Comparison of ENCODE assay signal across 15 cellular contexts in the genomic region with DNA sequence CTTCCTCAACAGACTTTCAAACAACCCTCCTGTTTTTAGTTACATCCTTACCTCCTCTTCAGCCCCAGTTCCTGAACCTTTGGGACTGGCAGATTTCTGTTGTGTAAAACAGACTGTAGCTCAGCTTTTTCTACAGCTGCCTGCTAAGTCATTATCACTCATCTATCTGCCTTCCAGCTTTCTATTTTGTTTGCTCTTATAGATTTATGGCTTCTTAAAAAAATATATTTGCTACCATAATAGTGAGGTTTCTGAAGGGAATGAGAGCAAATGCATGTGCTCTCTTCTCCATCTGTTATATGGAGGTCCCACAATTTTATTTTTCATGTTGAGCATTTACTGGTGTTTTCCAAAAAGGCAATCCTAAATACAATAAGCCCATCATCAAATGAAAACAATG.
DNase-seq lines count a peak whose midpoint lies in the region; ATAC-seq lines count a peak whose summit lies in the region.
"Had no signal": no experiment of that assay in that cellular context is flagged by ENCODE, and none has a peak within 500 bp of the region (broad histone marks: within the 10 kb centered on the region; RNA-seq: fewer than 3 reads in every experiment).

No MANE protein-coding gene starts in this region.

- DNase-seq in NCI-H1694 treated with DMSO at 0.1 percent for 48 hours (lab: John Stamatoyannopoulos, UW): peak; percentile 23
- no peak for DNase-seq in NCI-H1694 (lab: John Stamatoyannopoulos, UW)
- peak; percentile 40 for DNase-seq in NCI-H1417 treated with DMSO at 0.1 percent for 48 hours (lab: John Stamatoyannopoulos, UW)
- DNase-seq in SHP77 treated with DMSO at 0.1 percent for 48 hours (lab: John Stamatoyannopoulos, UW): peak; percentile 26
- DNase-seq in GM03348 (ENCODE audit: low spot score): no peak
- DNase-seq: CD4-positive, alpha-beta memory T cell; DMS153; DMS79; GDM1; GOT3; H7; HFFc6 had no signal

- ATAC-seq in HG02610 (IDR thresholded peaks at IDR 0.05; ENCODE audit: unreplicated experiment) (no peak), GM21381 (IDR thresholded peaks at IDR 0.05; ENCODE audit: unreplicated experiment) (no peak)
- ATAC-seq: HCT116 had no signal

Comparison
In these comparisons a context has a peak if more than half of its experiments do, and no peak if none do; other contexts are left out.
1. DNase-seq: peak in NCI-H1694 treated with DMSO at 0.1 percent for 48 hours (single experiment), NCI-H1417 treated with DMSO at 0.1 percent for 48 hours (single experiment) and SHP77 treated with DMSO at 0.1 percent for 48 hours (single experiment); none in NCI-H1694 (single experiment) and GM03348 (single experiment).